Comparison of ENCODE assay signal across 10 cellular contexts in the genomic region with DNA sequence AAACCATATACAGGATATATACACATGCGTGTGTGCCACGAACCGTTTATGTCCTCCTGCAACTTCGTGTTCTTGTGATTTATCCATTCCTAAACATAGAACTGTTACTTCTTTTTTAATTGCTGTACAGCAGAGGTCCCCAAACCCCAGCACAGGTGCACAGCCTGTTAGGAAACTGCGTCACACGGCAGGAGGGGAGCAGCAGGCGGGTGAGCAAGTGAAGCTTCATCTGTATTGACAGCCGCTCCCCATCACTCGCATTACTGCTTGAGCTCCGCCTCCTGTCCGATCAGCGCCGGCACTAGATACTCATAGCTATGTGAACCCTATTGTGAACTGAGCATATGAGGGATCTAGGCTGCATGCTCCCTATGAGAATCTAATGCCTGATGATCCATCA. TPM values are rescaled to one million over a fixed set of nuclear protein-coding genes. Genes with fewer than 3 reads are reported as not detected.
DNase-seq lines count a peak whose midpoint lies in the region; ATAC-seq, FAIRE-seq and TF ChIP-seq lines count a peak whose summit lies in the region.
"Had no signal": no experiment of that assay in that cellular context is flagged by ENCODE, and none has a peak within 500 bp of the region (broad histone marks: within the 10 kb centered on the region; RNA-seq: fewer than 3 reads in every experiment).

No MANE protein-coding gene starts in this region.

- no peak overlapping the region for H3K4me3 ChIP-seq in H7 (ENCODE audit: insufficient read depth, low read depth, low read length)

- FAIRE-seq in GM12891 (lab: Jason Lieb, UNC): peak; percentile 84

- H3K36me3 ChIP-seq in H7 (replicated peaks; ENCODE audit: control insufficient read depth, insufficient read depth, low read length): no peaks in the 10 kb centered on the region

- intact Hi-C loops in Right ventricle myocardium superior (cut with DNase I): no loop called here

- DNase-seq in GM12891 (ENCODE audit: insufficient read length, low spot score) (no peak), SW480 (ENCODE audit: low spot score) (peak; percentile 57), occipital lobe (lab: John Stamatoyannopoulos, UW) (no peak), Right ventricle myocardium superior (no peak), AML-193 (lab: John Stamatoyannopoulos, UW) (no peak), H7 (no peak)
- peak; percentile 22 to 30 for DNase-seq in stimulated activated CD4-positive, alpha-beta T cell treated with anti-CD3 and anti-CD28 coated beads, Interleukin-15, amount 100 ng/mL, for 1 hour (ENCODE audit: low read depth in 1 of 2, low spot score in 1 of 2)
- DNase-seq: NCI-H2029 treated with DMSO at 0.1 percent for 48 hours had no signal

- no peak for TF ChIP-seq POLR2A in GM12891 (IDR thresholded peaks at IDR 0.05; ENCODE audit: low read depth, low read length)

- peak; percentile 38 for ATAC-seq in activated T-helper 17 cell treated with anti-CD3 and anti-CD28 coated beads, Interleukin-2, amount 50 U/mL, for 72 hours (replicated peaks)
- ATAC-seq in Right ventricle myocardium superior (ENCODE audit: poor library complexity): no peak

- no peaks in the 10 kb centered on the region for H3K9me3 Mint-ChIP-seq in activated T-helper 17 cell treated with anti-CD3 and anti-CD28 coated beads, Interleukin-2, amount 50 U/mL, for 72 hours
- H3K9me3 Mint-ChIP-seq: dendritic cell treated with granulocyte-macrophage colony-stimulating factor and Interleukin-4, amounts not matched to agents 40 ng/mL and 50 ng/mL, for 4 days had no signal

- peak overlapping the region; percentile 34 for H3K4me3 Mint-ChIP-seq in activated T-helper 17 cell treated with anti-CD3 and anti-CD28 coated beads, Interleukin-2, amount 50 U/mL, for 72 hours
- H3K4me3 Mint-ChIP-seq: dendritic cell treated with granulocyte-macrophage colony-stimulating factor and Interleukin-4, amounts not matched to agents 40 ng/mL and 50 ng/mL, for 4 days had no signal

- no peak overlapping the region for H3K27ac Mint-ChIP-seq in activated T-helper 17 cell treated with anti-CD3 and anti-CD28 coated beads, Interleukin-2, amount 50 U/mL, for 72 hours
- H3K27ac Mint-ChIP-seq: dendritic cell treated with granulocyte-macrophage colony-stimulating factor and Interleukin-4, amounts not matched to agents 40 ng/mL and 50 ng/mL, for 4 days had no signal

- no peaks in the 10 kb centered on the region for H3K27me3 Mint-ChIP-seq in activated T-helper 17 cell treated with anti-CD3 and anti-CD28 coated beads, Interleukin-2, amount 50 U/mL, for 72 hours
- H3K27me3 Mint-ChIP-seq: dendritic cell treated with granulocyte-macrophage colony-stimulating factor and Interleukin-4, amounts not matched to agents 40 ng/mL and 50 ng/mL, for 4 days had no signal

- H3K36me3 Mint-ChIP-seq in activated T-helper 17 cell treated with anti-CD3 and anti-CD28 coated beads, Interleukin-2, amount 50 U/mL, for 72 hours (ENCODE audit: low read depth): no peaks in the 10 kb centered on the region

- no peaks in the 10 kb centered on the region for H3K27me3 ChIP-seq in H7 (ENCODE audit: control insufficient read depth, insufficient read depth, low read length)

- H3K4me1 Mint-ChIP-seq in activated T-helper 17 cell treated with anti-CD3 and anti-CD28 coated beads, Interleukin-2, amount 50 U/mL, for 72 hours: peaks cover 4% of the 10 kb centered on the region

TF ChIP-seq in GM12891, 5 proteins besides CTCF, POLR2A, EP300 and RAD21:
- no peak for TF ChIP-seq POLR2AphosphoS5 (IDR thresholded peaks at IDR 0.05; ENCODE audit: low read depth, low read length)
- no peak for TF ChIP-seq PAX5 (IDR thresholded peaks at IDR 0.05; ENCODE audit: insufficient read depth, low read length, severe bottlenecking)
- TF ChIP-seq TAF1 (IDR thresholded peaks at IDR 0.05; ENCODE audit: low read depth, low read length): no peak
- no peak for TF ChIP-seq SPI1 (IDR thresholded peaks at IDR 0.05; ENCODE audit: low read depth, low read length)
- TF ChIP-seq POU2F2 (IDR thresholded peaks at IDR 0.05; ENCODE audit: low read depth, low read length): no peak

RNA-seq across cellular contexts. Expression of gene NRROS, which starts 34.9 kb away (rescaled TPM):
- polyA plus RNA-seq in GM12891 (2012; ENCODE audit: low read depth, missing spikeins): 22.1 TPM
- 10 to 100 TPM; 26.5 to 42.3 TPM for total RNA-seq in activated T-helper 17 cell treated with anti-CD3 and anti-CD28 coated beads, Interleukin-2, amount 50 U/mL, for 72 hours
- total RNA-seq in occipital lobe: 1.2 TPM
- 2.4 TPM for total RNA-seq in Right ventricle myocardium superior
- total RNA-seq in H7 (2014; rRNA removed; shearing (Covaris generic)): 5.3 and 5.7 TPM in 2 replicates

RNA-seq across cellular contexts. Expression of gene FBXO45, which starts 36.1 kb away (rescaled TPM):
- polyA plus RNA-seq in GM12891 (2012; ENCODE audit: low read depth, missing spikeins): 9.3 TPM
- total RNA-seq in activated T-helper 17 cell treated with anti-CD3 and anti-CD28 coated beads, Interleukin-2, amount 50 U/mL, for 72 hours: 10 to 100 TPM; 13.0 to 22.0 TPM
- total RNA-seq in occipital lobe (50.5 TPM), Right ventricle myocardium superior (7.9 TPM)
- total RNA-seq in H7 (2014; rRNA removed; shearing (Covaris generic)): 15.6 and 19.1 TPM in 2 replicates

RNA-seq across cellular contexts. Expression of gene WDR53, which starts 36.2 kb away (rescaled TPM):
- polyA plus RNA-seq in GM12891 (2012; ENCODE audit: low read depth, missing spikeins): 11.6 TPM
- total RNA-seq in activated T-helper 17 cell treated with anti-CD3 and anti-CD28 coated beads, Interleukin-2, amount 50 U/mL, for 72 hours: 10 to 100 TPM; 11.3 to 18.5 TPM
- total RNA-seq in occipital lobe (3.4 TPM), Right ventricle myocardium superior (7.9 TPM)
- total RNA-seq in H7 (2014; rRNA removed; shearing (Covaris generic)): 10.1 and 10.8 TPM in 2 replicates

Comparison
In these comparisons a context has a peak if more than half of its experiments do, and no peak if none do; other contexts are left out.
1. DNase-seq: peak in SW480 (single experiment) and stimulated activated CD4-positive, alpha-beta T cell treated with anti-CD3 and anti-CD28 coated beads, Interleukin-15, amount 100 ng/mL, for 1 hour (2 of 2); none in GM12891 (single experiment), occipital lobe (single experiment), Right ventricle myocardium superior (single experiment), AML-193 (0 of 2) and H7 (single experiment).